Comparison of ENCODE assay signal across 8 cellular contexts in the genomic region with DNA sequence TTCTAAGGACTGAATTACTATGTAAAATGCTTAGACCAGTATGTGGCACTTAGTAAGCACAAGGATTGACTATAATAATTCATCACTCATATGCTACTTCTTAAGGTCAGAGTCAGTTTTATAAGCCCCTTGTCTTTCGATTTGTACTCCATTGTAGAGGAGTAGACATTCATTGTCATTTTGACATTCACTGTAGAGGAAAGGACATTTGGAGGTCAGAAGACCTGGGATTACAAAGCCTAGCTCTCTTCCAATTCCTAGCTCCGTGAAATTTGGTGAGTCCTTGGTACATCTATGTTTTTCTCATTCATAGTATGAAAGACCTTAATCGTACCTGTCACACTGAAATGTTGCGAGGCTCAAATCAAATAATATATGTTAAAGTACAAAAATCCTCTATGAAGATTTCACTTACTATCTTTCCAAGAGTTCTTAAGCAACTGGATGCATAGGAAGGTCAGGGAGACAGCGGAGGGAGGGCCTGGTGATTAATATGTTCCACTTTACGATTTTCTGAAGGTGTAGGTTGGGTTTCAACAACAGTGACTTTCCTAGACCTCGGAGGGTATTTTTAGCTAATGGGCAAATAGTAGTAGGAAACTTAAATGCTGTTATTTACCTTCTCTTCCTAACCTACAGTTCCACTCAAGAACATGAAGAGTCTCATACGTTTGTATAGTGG. TPM values are rescaled to one million over a fixed set of nuclear protein-coding genes. Genes with fewer than 3 reads are reported as not detected.
DNase-seq lines count a peak whose midpoint lies in the region; ATAC-seq and TF ChIP-seq lines count a peak whose summit lies in the region.

No MANE protein-coding gene starts in this region.

- DNase-seq in ELR (ENCODE audit: low read depth), result peak; percentile 30
- peak; percentile 32 for DNase-seq in NB4 (ENCODE audit: low read depth)
- DNase-seq in endodermal cell, result no peak
- DNase-seq in osteoblast (ENCODE audit: insufficient read length, low spot score, missing footprints), result peak; percentile 78
- no peak for DNase-seq in MV-4-11 (lab: John Stamatoyannopoulos, UW)
- DNase-seq in sciatic nerve (ENCODE audit: low spot score), result no peak
- DNase-seq in NCI-H2196 treated with DMSO at 0.1 percent for 48 hours (lab: John Stamatoyannopoulos, UW; ENCODE audit: unreplicated experiment), result no peak

- H3K36me3 ChIP-seq in endodermal cell (ENCODE audit: control insufficient read depth, insufficient read depth, low read length) (peaks cover 15% of the 10 kb centered on the region), osteoblast (ENCODE audit: insufficient read depth, low read length) (peaks cover 11% of the 10 kb centered on the region)

- TF ChIP-seq POLR2A in NB4 (IDR thresholded peaks at IDR 0.05; ENCODE audit: extremely low read depth, insufficient read length), result no peak

- H3K9me3 ChIP-seq in endodermal cell (ENCODE audit: control insufficient read depth, low read length) (no peaks in the 10 kb centered on the region), osteoblast (ENCODE audit: low read depth, low read length) (no peaks in the 10 kb centered on the region)

- peaks cover 20% of the 10 kb centered on the region for H3K4me1 Mint-ChIP-seq in endodermal cell

- ATAC-seq in sciatic nerve (no peak), HG03354 (IDR thresholded peaks at IDR 0.05; ENCODE audit: poor library complexity, severe bottlenecking, unreplicated experiment) (no peak)

- TF ChIP-seq CTCF in NB4 (IDR thresholded peaks at IDR 0.05; ENCODE audit: low read depth, low read length) (no peak), endodermal cell (conservative IDR thresholded peaks at IDR 0.05) (no peak), osteoblast (IDR thresholded peaks at IDR 0.05; ENCODE audit: extremely low read depth, low read depth, low read length) (no peak)

- peak overlapping the region; percentile 93 for H3K4me2 ChIP-seq in osteoblast (ENCODE audit: insufficient read depth, low read length)

- H3K9ac ChIP-seq in endodermal cell (ENCODE audit: extremely low read depth, low read length, poor library complexity, severe bottlenecking), result peak overlapping the region; percentile 97

- no peak overlapping the region for H3K27ac ChIP-seq in endodermal cell (ENCODE audit: low read depth, low read length)
- peak overlapping the region; percentile 97 for H3K27ac ChIP-seq in osteoblast (ENCODE audit: low read depth, low read length)

- H3K9me3 Mint-ChIP-seq in endodermal cell, result no peaks in the 10 kb centered on the region

- peaks cover 38% of the 10 kb centered on the region for H3K79me2 ChIP-seq in osteoblast (ENCODE audit: insufficient read depth, low read length)

- H3K27ac Mint-ChIP-seq in endodermal cell, result peak overlapping the region; percentile 99

- H2AFZ ChIP-seq in osteoblast (ENCODE audit: low read length), result peak overlapping the region; percentile 98

- peaks cover 13% of the 10 kb centered on the region for H3K36me3 Mint-ChIP-seq in endodermal cell (ENCODE audit: low read depth)

- no peaks in the 10 kb centered on the region for H3K27me3 Mint-ChIP-seq in endodermal cell (ENCODE audit: insufficient read depth)

- H3K4me1 ChIP-seq in endodermal cell (ENCODE audit: control insufficient read depth, insufficient read depth, low read length), result peaks cover 3% of the 10 kb centered on the region
- peaks cover 13% of the 10 kb centered on the region for H3K4me1 ChIP-seq in osteoblast (ENCODE audit: insufficient read depth, low read length)

- intact Hi-C loops in sciatic nerve (cut with DNase I), result no loop called here

- WGBS in endodermal cell (ENCODE audit: insufficient coverage in 1 of 2, insufficient read length in 1 of 2), 2 experiments, result 56 to 76% methylated on average over 2 to 7 of the region's 8 CpGs

- peak overlapping the region; percentile 85 for H3K4me3 Mint-ChIP-seq in endodermal cell

- H3K4me3 ChIP-seq in NB4 (ENCODE audit: low read depth, low read length) (peak overlapping the region; percentile 83), endodermal cell (ENCODE audit: low read length) (peak overlapping the region; percentile 90), osteoblast (ENCODE audit: insufficient read depth, low read length) (peak overlapping the region; percentile 90)

- H4K20me1 ChIP-seq in osteoblast (ENCODE audit: insufficient read depth, low read length), result peaks cover 9% of the 10 kb centered on the region

- H3K27me3 ChIP-seq in endodermal cell (ENCODE audit: control insufficient read depth, insufficient read depth, low read length, poor library complexity, severe bottlenecking) (no peaks in the 10 kb centered on the region), osteoblast (ENCODE audit: insufficient read depth, low read length) (no peaks in the 10 kb centered on the region)

RNA-seq across cellular contexts. Expression of a gene that starts 1.4 kb away (rescaled TPM):
- 10 to 100 TPM; 27.4 to 35.5 TPM for total RNA-seq in endodermal cell
- polyA plus RNA-seq in endodermal cell (2013, experiment 1 of 2), result 33.4 TPM
- polyA plus RNA-seq in endodermal cell (2013, experiment 2 of 2), result 32.6 TPM
- 17.4 and 20.3 TPM in 2 replicates for total RNA-seq in osteoblast
- total RNA-seq in sciatic nerve, result 35.2 TPM

Comparison
In these comparisons a context has a peak if more than half of its experiments do, and no peak if none do; other contexts are left out.
1. DNase-seq: peak in ELR (single experiment), NB4 (single experiment) and osteoblast (single experiment); none in endodermal cell (single experiment), MV-4-11 (single experiment), sciatic nerve (single experiment) and NCI-H2196 treated with DMSO at 0.1 percent for 48 hours (single experiment).
2. Peak in every context shown above with its lines, with median percentiles within 50 percentile points of each other: H3K4me3 ChIP-seq.